Comparison of ENCODE assay signal across 16 cellular contexts in the genomic region with DNA sequence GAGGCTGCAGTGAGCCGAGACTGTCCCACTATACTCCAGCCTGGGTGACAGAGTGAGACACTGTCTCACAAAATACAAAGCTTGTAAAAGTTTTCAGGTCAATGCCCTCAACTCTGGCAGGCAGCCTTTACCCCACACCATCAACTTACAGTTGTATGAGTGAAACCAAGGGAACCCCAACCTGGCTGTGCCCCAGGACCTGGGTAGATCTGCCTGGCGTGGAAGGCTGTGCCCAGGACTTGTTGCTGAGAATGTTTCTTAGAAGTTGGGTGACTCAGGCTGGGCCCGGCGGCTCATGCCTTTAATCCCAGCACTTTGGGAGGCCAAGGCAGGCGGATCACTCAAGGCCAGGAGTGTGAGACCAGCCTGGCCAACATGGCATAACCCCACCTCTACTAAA. TPM values are rescaled to one million over a fixed set of nuclear protein-coding genes. Genes with fewer than 3 reads are reported as not detected.
DNase-seq lines count a peak whose midpoint lies in the region; ATAC-seq, FAIRE-seq and TF ChIP-seq lines count a peak whose summit lies in the region.
"Had no signal": no experiment of that assay in that cellular context is flagged by ENCODE, and none has a peak within 500 bp of the region (broad histone marks: within the 10 kb centered on the region; RNA-seq: fewer than 3 reads in every experiment).

No MANE protein-coding gene starts in this region.

- 62% methylated on average over 5 of the region's 5 CpGs for WGBS in liver
- WGBS in HepG2 (ENCODE audit: low lambda C conversion rate), result 89% methylated on average over 5 of the region's 5 CpGs
- 50% methylated on average over 5 of the region's 5 CpGs for WGBS in right lobe of liver (ENCODE audit: insufficient coverage, low coverage, low lambda C conversion rate, missing lambda C conversion rate)

- H3K9ac ChIP-seq in liver (ENCODE audit: low read depth in 1 of 2, low read length in 2 of 2), result no peak overlapping the region
- H3K9ac ChIP-seq in HepG2 (ENCODE audit: insufficient read depth, low read depth, low read length), result no peak overlapping the region
- H3K9ac ChIP-seq: BLaER1 treated with 17β-estradiol and CSF1 and Interleukin-3, amounts not matched to agents 10 nM and 100 nM had no signal

- BruUV-seq in HepG2 (replicated peaks; lab: Mats Ljungman, UMichigan), result no TSS peak

- no peaks in the 10 kb centered on the region for H4K20me1 ChIP-seq in HepG2 (ENCODE audit: insufficient read depth, low read length)
- H4K20me1 ChIP-seq: BLaER1 treated with 17β-estradiol and CSF1 and Interleukin-3, amounts not matched to agents 10 nM and 100 nM had no signal

- H3K4me2 ChIP-seq in HepG2 (ENCODE audit: low read depth, low read length), result no peak overlapping the region
- H3K4me2 ChIP-seq: BLaER1 treated with 17β-estradiol and CSF1 and Interleukin-3, amounts not matched to agents 10 nM and 100 nM had no signal

- H3K27me3 ChIP-seq in liver (ENCODE audit: control insufficient read depth in 4 of 4, insufficient read depth in 4 of 4, low read length in 3 of 4), result no peaks in the 10 kb centered on the region
- H3K27me3 ChIP-seq in HepG2 (ENCODE audit: control insufficient read depth in 1 of 2, insufficient read depth in 2 of 2, low read length in 2 of 2), result peaks cover 0 to 4% of the 10 kb centered on the region in 2 experiments; a peak in 1 of 5 replicates
- no peaks in the 10 kb centered on the region for H3K27me3 ChIP-seq in right lobe of liver
- H3K27me3 ChIP-seq: BLaER1 treated with 17β-estradiol and CSF1 and Interleukin-3, amounts not matched to agents 10 nM and 100 nM had no signal

- intact Hi-C loops in HepG2 (cut with micrococcal nuclease; ENCODE audit: unreplicated experiment), result no loop called here
- intact Hi-C loops in right lobe of liver (cut with DNase I), result no loop called here

- in situ Hi-C loops in HepG2 (cut with HindIII; ENCODE audit: extremely low pct_ligation_motif_present, low pct_unique_long_range_greater_than_20kb), result no loop called here

- TF ChIP-seq CTCF in liver (IDR thresholded peaks at IDR 0.05; ENCODE audit: low read depth, low read length, missing input control) (no peak), HepG2 (CRISPR knock-in tag; IDR thresholded peaks at IDR 0.05) (no peak), right lobe of liver (IDR thresholded peaks at IDR 0.05) (no peak)

- CTCF ChIA-PET in HepG2 (lab: Yijun Ruan, JAX; ENCODE audit: low intra/inter-chr PET ratio, low total read pairs), result no interaction called here

- DNase-seq in HepG2 (ENCODE audit: low spot score) (no peak), amniotic epithelial cell (ENCODE audit: low read depth) (peak; percentile 26), right lobe of liver (peak in 1 of 3 donors; percentile 68), islet precursor cell (no peak), foreskin melanocyte (no peak), mesenteric fat pad (ENCODE audit: low spot score) (no peak)
- DNase-seq: 8988T; Calu3; CD8-positive, alpha-beta T cell; DMS79 treated with DMSO at 0.1 percent for 48 hours; GF-D8; H9 had no signal

- H3K27ac ChIP-seq in liver (ENCODE audit: low read depth in 1 of 2, low read length in 2 of 2) (no peak overlapping the region), HepG2 (ENCODE audit: extremely low read length, insufficient read depth, low read length) (no peak overlapping the region), right lobe of liver (no peak overlapping the region)
- H3K27ac ChIP-seq: BLaER1 treated with 17β-estradiol and CSF1 and Interleukin-3, amounts not matched to agents 10 nM and 100 nM had no signal

- H2AFZ ChIP-seq in HepG2 (ENCODE audit: low read length), result no peak overlapping the region

- TF ChIP-seq EP300 in HepG2 (IDR thresholded peaks at IDR 0.05; ENCODE audit: low read depth in 2 of 2, low read length in 2 of 2) (no peak), HepG2 (CRISPR knock-in tag; IDR thresholded peaks at IDR 0.05; ENCODE audit: borderline replicate concordance) (no peak)

- POLR2A ChIA-PET in HepG2 (lab: Yijun Ruan, JAX), result no interaction called here

- TF ChIP-seq POLR2A in HepG2 (IDR thresholded peaks at IDR 0.05; ENCODE audit: insufficient read depth in 1 of 2, low read depth in 2 of 2, low read length in 2 of 2), result no peak
- TF ChIP-seq POLR2A in right lobe of liver (IDR thresholded peaks at IDR 0.05), result no peak

- H3K36me3 ChIP-seq in liver (ENCODE audit: control insufficient read depth in 4 of 4, insufficient read depth in 3 of 4, low read depth in 1 of 4, low read length in 3 of 4) (peaks cover 0 to 8% (median 6%) of the 10 kb centered on the region in 4 donors), HepG2 (replicated peaks in 1 of 2; ENCODE audit: control insufficient read depth in 1 of 2, insufficient read depth in 2 of 2, low read length in 2 of 2) (no peaks in the 10 kb centered on the region), right lobe of liver (peaks cover 0 to 4% (median 0%) of the 10 kb centered on the region in 4 donors)
- H3K36me3 ChIP-seq: BLaER1 treated with 17β-estradiol and CSF1 and Interleukin-3, amounts not matched to agents 10 nM and 100 nM had no signal

- no peaks in the 10 kb centered on the region for H3K79me2 ChIP-seq in HepG2 (ENCODE audit: insufficient read depth, low read length)

- TF ChIP-seq RAD21 in liver (IDR thresholded peaks at IDR 0.05) (no peak), HepG2 (CRISPR knock-in tag; IDR thresholded peaks at IDR 0.05) (no peak)

- no peaks in the 10 kb centered on the region for H3K9me3 ChIP-seq in liver (ENCODE audit: control insufficient read depth in 4 of 4, low read length in 3 of 4)
- no peaks in the 10 kb centered on the region for H3K9me3 ChIP-seq in HepG2 (ENCODE audit: low read length)
- H3K9me3 ChIP-seq in right lobe of liver, result no peaks in the 10 kb centered on the region
- H3K9me3 ChIP-seq: BLaER1 treated with 17β-estradiol and CSF1 and Interleukin-3, amounts not matched to agents 10 nM and 100 nM had no signal

- peaks cover 4 to 35% (median 26%) of the 10 kb centered on the region in 4 donors for H3K4me1 ChIP-seq in liver (ENCODE audit: control insufficient read depth in 4 of 4, insufficient read depth in 4 of 4, low read length in 3 of 4)
- peaks cover 8% of the 10 kb centered on the region; the same call in 1 of the 2 replicates for H3K4me1 ChIP-seq in HepG2 (ENCODE audit: insufficient read depth, low read length)
- H3K4me1 ChIP-seq in right lobe of liver, result peaks cover 0 to 23% (median 11%) of the 10 kb centered on the region in 4 donors

- H3K4me3 ChIP-seq in liver (ENCODE audit: low read depth in 1 of 3, low read length in 3 of 3) (no peak overlapping the region), HepG2 (replicated peaks in 1 of 3; ENCODE audit: insufficient read depth in 1 of 3, low read depth in 2 of 3, low read length in 3 of 3) (no peak overlapping the region), right lobe of liver (no peak overlapping the region)
- H3K4me3 ChIP-seq: BLaER1 treated with 17β-estradiol and CSF1 and Interleukin-3, amounts not matched to agents 10 nM and 100 nM; GM12878 had no signal

- ATAC-seq in HepG2, result no peak
- ATAC-seq in right lobe of liver, result peak; percentile 17 to 42 (median 36)
- ATAC-seq: CD8-positive, alpha-beta T cell; GM12878 had no signal

- no peak for FAIRE-seq in HepG2 (lab: Jason Lieb, UNC)
- FAIRE-seq: GM12878, H1 had no signal

RNA-seq across cellular contexts. Expression of a gene that starts 7.8 kb away (rescaled TPM):
- total RNA-seq in liver, result 10 to 100 TPM in 1 of 2 donors, under 1 TPM in 1; 0.19 to 28.3 TPM
- polyA plus RNA-seq in liver, result 10 to 100 TPM; 12.3 to 12.7 TPM
- 2.3 and 6.6 TPM in 2 replicates for total RNA-seq in HepG2 (2016; rRNA removed; fragmentation: Illumina TruSeq; extraction: Trizol)
- total RNA-seq in HepG2 (2016; cell fraction: cytosol; rRNA removed; fragmentation: Illumina TruSeq; extraction: Trizol; ENCODE audit: low read depth), result 1.0 and 1.6 TPM in 2 replicates
- 2.2 and 6.6 TPM in 2 replicates for total RNA-seq in HepG2 (2016; cell fraction: insoluble cytoplasmic fraction; rRNA removed; fragmentation: Illumina TruSeq; extraction: Trizol)
- total RNA-seq in HepG2 (2016; cell fraction: membrane; rRNA removed; fragmentation: Illumina TruSeq; extraction: Trizol), result 1.1 and 1.5 TPM in 2 replicates
- 7.5 and 8.8 TPM in 2 replicates for total RNA-seq in HepG2 (2016; cell fraction: nucleus; rRNA removed; fragmentation: Illumina TruSeq; extraction: Trizol)
- polyA plus RNA-seq in HepG2 (2011; rRNA removed), result 17.4 and 18.1 TPM in 2 replicates
- 6.7 and 8.6 TPM in 2 replicates for polyA plus RNA-seq in HepG2 (2011; cell fraction: cytosol; rRNA removed)
- 92.0 and 127 TPM in 2 replicates for polyA plus RNA-seq in HepG2 (2011; cell fraction: nucleus; rRNA removed)
- 8.9 and 16.9 TPM in 2 replicates for polyA plus RNA-seq in HepG2 (2012)
- 0.78 and 0.88 TPM in 2 replicates for polyA plus RNA-seq in HepG2 (2016; cell fraction: cytosol; fragmentation: Illumina TruSeq; extraction: Trizol; ENCODE audit: low read depth)
- polyA plus RNA-seq in HepG2 (2016; cell fraction: insoluble cytoplasmic fraction; fragmentation: Illumina TruSeq; extraction: Trizol; ENCODE audit: low read depth), result 1.7 and 1.9 TPM in 2 replicates
- polyA plus RNA-seq in HepG2 (2016; cell fraction: membrane; fragmentation: Illumina TruSeq; extraction: Trizol; ENCODE audit: low read depth), result 1.1 and 1.7 TPM in 2 replicates
- 17.9 and 18.5 TPM in 2 replicates for polyA plus RNA-seq in HepG2 (2016; cell fraction: nucleus; fragmentation: Illumina TruSeq; extraction: Trizol; ENCODE audit: insufficient read depth, low read depth)
- polyA minus RNA-seq in HepG2 (2011; rRNA and poly(A)+ RNA removed; ENCODE audit: low replicate concordance), result 11.2 and 24.1 TPM in 2 replicates
- 3.3 and 3.6 TPM in 2 replicates for polyA minus RNA-seq in HepG2 (2011; cell fraction: cytosol; rRNA and poly(A)+ RNA removed)
- polyA minus RNA-seq in HepG2 (2011; cell fraction: nucleus; rRNA and poly(A)+ RNA removed), result 30.0 and 30.8 TPM in 2 replicates
- total RNA-seq in right lobe of liver, result 10 to 100 TPM; 19.1 to 82.4 (median 35.9) TPM
- 0.55 TPM for total RNA-seq in mesenteric fat pad

RNA-seq across cellular contexts. Expression of a gene that starts 19.5 kb away (rescaled TPM):
- 10 to 100 TPM in 1 of 2 donors, 1 to 10 TPM in 1; 1.6 to 20.5 TPM for total RNA-seq in liver
- 10 to 100 TPM in 1 of 2 donors, 1 to 10 TPM in 1; 5.4 to 17.1 TPM for polyA plus RNA-seq in liver
- total RNA-seq in HepG2 (2016; rRNA removed; fragmentation: Illumina TruSeq; extraction: Trizol), result 0.09 TPM in 1 of 2 replicates, not detected in the other
- not detected in 2 replicates for total RNA-seq in HepG2 (2016; cell fraction: cytosol; rRNA removed; fragmentation: Illumina TruSeq; extraction: Trizol; ENCODE audit: low read depth)
- not detected in 2 replicates for total RNA-seq in HepG2 (2016; cell fraction: insoluble cytoplasmic fraction; rRNA removed; fragmentation: Illumina TruSeq; extraction: Trizol)
- not detected in 2 replicates for total RNA-seq in HepG2 (2016; cell fraction: membrane; rRNA removed; fragmentation: Illumina TruSeq; extraction: Trizol)
- total RNA-seq in HepG2 (2016; cell fraction: nucleus; rRNA removed; fragmentation: Illumina TruSeq; extraction: Trizol), result 0.43 TPM in 1 of 2 replicates, not detected in the other
- 0.17 and 0.18 TPM in 2 replicates for polyA plus RNA-seq in HepG2 (2011; rRNA removed)
- polyA plus RNA-seq in HepG2 (2011; cell fraction: cytosol; rRNA removed), result not detected in 2 replicates
- polyA plus RNA-seq in HepG2 (2011; cell fraction: nucleus; rRNA removed), result 1.1 and 1.3 TPM in 2 replicates
- 0.19 and 0.28 TPM in 2 replicates for polyA plus RNA-seq in HepG2 (2012)
- not detected in 2 replicates for polyA plus RNA-seq in HepG2 (2016; cell fraction: cytosol; fragmentation: Illumina TruSeq; extraction: Trizol; ENCODE audit: low read depth)
- not detected in 2 replicates for polyA plus RNA-seq in HepG2 (2016; cell fraction: insoluble cytoplasmic fraction; fragmentation: Illumina TruSeq; extraction: Trizol; ENCODE audit: low read depth)
- polyA plus RNA-seq in HepG2 (2016; cell fraction: membrane; fragmentation: Illumina TruSeq; extraction: Trizol; ENCODE audit: low read depth), result not detected in 2 replicates
- polyA plus RNA-seq in HepG2 (2016; cell fraction: nucleus; fragmentation: Illumina TruSeq; extraction: Trizol; ENCODE audit: insufficient read depth, low read depth), result 0.24 TPM in 1 of 2 replicates, not detected in the other
- polyA minus RNA-seq in HepG2 (2011; rRNA and poly(A)+ RNA removed; ENCODE audit: low replicate concordance), result 0.72 TPM in 1 of 2 replicates, not detected in the other
- not detected in 2 replicates for polyA minus RNA-seq in HepG2 (2011; cell fraction: cytosol; rRNA and poly(A)+ RNA removed)
- 0.13 TPM in 1 of 2 replicates, not detected in the other for polyA minus RNA-seq in HepG2 (2011; cell fraction: nucleus; rRNA and poly(A)+ RNA removed)
- total RNA-seq in right lobe of liver, result 10 to 100 TPM in 4 of 6 experiments, 1 to 10 TPM in 2; 5.2 to 54.7 (median 15.3) TPM
- total RNA-seq in mesenteric fat pad, result 12.5 TPM
- total RNA-seq: Calu3 had no signal

RNA-seq across cellular contexts. Expression of a gene that starts 33.5 kb away (rescaled TPM):
- 100 to 1,000 TPM in 1 of 2 donors, 10 to 100 TPM in 1; 21.2 to 200 TPM for total RNA-seq in liver
- polyA plus RNA-seq in liver, result 100 to 1,000 TPM; 173 to 190 TPM
- total RNA-seq in HepG2 (2016; rRNA removed; fragmentation: Illumina TruSeq; extraction: Trizol), result 35.1 and 63.8 TPM in 2 replicates
- total RNA-seq in HepG2 (2016; cell fraction: cytosol; rRNA removed; fragmentation: Illumina TruSeq; extraction: Trizol; ENCODE audit: low read depth), result 12.7 and 15.0 TPM in 2 replicates
- 29.8 and 64.2 TPM in 2 replicates for total RNA-seq in HepG2 (2016; cell fraction: insoluble cytoplasmic fraction; rRNA removed; fragmentation: Illumina TruSeq; extraction: Trizol)
- 28.1 and 29.2 TPM in 2 replicates for total RNA-seq in HepG2 (2016; cell fraction: membrane; rRNA removed; fragmentation: Illumina TruSeq; extraction: Trizol)
- 66.6 and 67.9 TPM in 2 replicates for total RNA-seq in HepG2 (2016; cell fraction: nucleus; rRNA removed; fragmentation: Illumina TruSeq; extraction: Trizol)
- polyA plus RNA-seq in HepG2 (2011; rRNA removed), result 50.6 and 69.7 TPM in 2 replicates
- 53.6 and 111 TPM in 2 replicates for polyA plus RNA-seq in HepG2 (2011; cell fraction: cytosol; rRNA removed)
- 91.0 and 105 TPM in 2 replicates for polyA plus RNA-seq in HepG2 (2011; cell fraction: nucleus; rRNA removed)
- 35.0 and 38.8 TPM in 2 replicates for polyA plus RNA-seq in HepG2 (2012)
- 8.2 and 8.4 TPM in 2 replicates for polyA plus RNA-seq in HepG2 (2016; cell fraction: cytosol; fragmentation: Illumina TruSeq; extraction: Trizol; ENCODE audit: low read depth)
- 34.3 and 41.4 TPM in 2 replicates for polyA plus RNA-seq in HepG2 (2016; cell fraction: insoluble cytoplasmic fraction; fragmentation: Illumina TruSeq; extraction: Trizol; ENCODE audit: low read depth)
- polyA plus RNA-seq in HepG2 (2016; cell fraction: membrane; fragmentation: Illumina TruSeq; extraction: Trizol; ENCODE audit: low read depth), result 23.2 and 23.5 TPM in 2 replicates
- 90.2 and 93.4 TPM in 2 replicates for polyA plus RNA-seq in HepG2 (2016; cell fraction: nucleus; fragmentation: Illumina TruSeq; extraction: Trizol; ENCODE audit: insufficient read depth, low read depth)
- 57.1 and 105 TPM in 2 replicates for polyA minus RNA-seq in HepG2 (2011; rRNA and poly(A)+ RNA removed; ENCODE audit: low replicate concordance)
- polyA minus RNA-seq in HepG2 (2011; cell fraction: cytosol; rRNA and poly(A)+ RNA removed), result 38.1 and 44.7 TPM in 2 replicates
- polyA minus RNA-seq in HepG2 (2011; cell fraction: nucleus; rRNA and poly(A)+ RNA removed), result 58.2 and 81.7 TPM in 2 replicates
- total RNA-seq in right lobe of liver, result 100 to 1,000 TPM; 226 to 357 (median 263) TPM
- 47.6 TPM for total RNA-seq in mesenteric fat pad

RNA-seq across cellular contexts. Expression of a gene that starts 34.6 kb away (rescaled TPM):
- total RNA-seq in liver, result 10 to 100 TPM; 51.1 to 52.5 TPM
- 100 to 1,000 TPM; 120 TPM for polyA plus RNA-seq in liver
- total RNA-seq in HepG2 (2016; rRNA removed; fragmentation: Illumina TruSeq; extraction: Trizol), result 157 and 174 TPM in 2 replicates
- 112 and 125 TPM in 2 replicates for total RNA-seq in HepG2 (2016; cell fraction: cytosol; rRNA removed; fragmentation: Illumina TruSeq; extraction: Trizol; ENCODE audit: low read depth)
- total RNA-seq in HepG2 (2016; cell fraction: insoluble cytoplasmic fraction; rRNA removed; fragmentation: Illumina TruSeq; extraction: Trizol), result 157 and 172 TPM in 2 replicates
- total RNA-seq in HepG2 (2016; cell fraction: membrane; rRNA removed; fragmentation: Illumina TruSeq; extraction: Trizol), result 121 and 136 TPM in 2 replicates
- 52.6 and 58.0 TPM in 2 replicates for total RNA-seq in HepG2 (2016; cell fraction: nucleus; rRNA removed; fragmentation: Illumina TruSeq; extraction: Trizol)
- 293 and 323 TPM in 2 replicates for polyA plus RNA-seq in HepG2 (2011; rRNA removed)
- polyA plus RNA-seq in HepG2 (2011; cell fraction: cytosol; rRNA removed), result 297 and 385 TPM in 2 replicates
- 155 and 174 TPM in 2 replicates for polyA plus RNA-seq in HepG2 (2011; cell fraction: nucleus; rRNA removed)
- polyA plus RNA-seq in HepG2 (2012), result 123 and 148 TPM in 2 replicates
- polyA plus RNA-seq in HepG2 (2016; cell fraction: cytosol; fragmentation: Illumina TruSeq; extraction: Trizol; ENCODE audit: low read depth), result 115 and 148 TPM in 2 replicates
- polyA plus RNA-seq in HepG2 (2016; cell fraction: insoluble cytoplasmic fraction; fragmentation: Illumina TruSeq; extraction: Trizol; ENCODE audit: low read depth), result 172 and 184 TPM in 2 replicates
- polyA plus RNA-seq in HepG2 (2016; cell fraction: membrane; fragmentation: Illumina TruSeq; extraction: Trizol; ENCODE audit: low read depth), result 126 and 141 TPM in 2 replicates
- 111 and 112 TPM in 2 replicates for polyA plus RNA-seq in HepG2 (2016; cell fraction: nucleus; fragmentation: Illumina TruSeq; extraction: Trizol; ENCODE audit: insufficient read depth, low read depth)
- polyA minus RNA-seq in HepG2 (2011; rRNA and poly(A)+ RNA removed; ENCODE audit: low replicate concordance), result 172 and 255 TPM in 2 replicates
- polyA minus RNA-seq in HepG2 (2011; cell fraction: cytosol; rRNA and poly(A)+ RNA removed), result 61.5 and 83.0 TPM in 2 replicates
- 19.1 and 27.6 TPM in 2 replicates for polyA minus RNA-seq in HepG2 (2011; cell fraction: nucleus; rRNA and poly(A)+ RNA removed)
- total RNA-seq in right lobe of liver, result 100 to 1,000 TPM in 2 of 6 experiments, 10 to 100 TPM in 4; 40.6 to 111 (median 47.4) TPM
- total RNA-seq in mesenteric fat pad, result 63.1 TPM

RNA-seq across cellular contexts. Expression of a gene that starts 43.5 kb away (rescaled TPM):
- under 1 TPM; 0.14 to 0.50 TPM for total RNA-seq in liver
- polyA plus RNA-seq in liver, result under 1 TPM; 0.58 to 0.61 TPM
- total RNA-seq in HepG2 (2016; rRNA removed; fragmentation: Illumina TruSeq; extraction: Trizol), result 0.80 and 1.0 TPM in 2 replicates
- not detected in 2 replicates for total RNA-seq in HepG2 (2016; cell fraction: cytosol; rRNA removed; fragmentation: Illumina TruSeq; extraction: Trizol; ENCODE audit: low read depth)
- 0.49 and 1.3 TPM in 2 replicates for total RNA-seq in HepG2 (2016; cell fraction: insoluble cytoplasmic fraction; rRNA removed; fragmentation: Illumina TruSeq; extraction: Trizol)
- total RNA-seq in HepG2 (2016; cell fraction: membrane; rRNA removed; fragmentation: Illumina TruSeq; extraction: Trizol), result 0.21 and 0.34 TPM in 2 replicates
- total RNA-seq in HepG2 (2016; cell fraction: nucleus; rRNA removed; fragmentation: Illumina TruSeq; extraction: Trizol), result 0.68 and 0.75 TPM in 2 replicates
- 1.1 TPM in 2 replicates for polyA plus RNA-seq in HepG2 (2011; rRNA removed)
- 0.95 and 1.5 TPM in 2 replicates for polyA plus RNA-seq in HepG2 (2011; cell fraction: cytosol; rRNA removed)
- 2.5 and 3.2 TPM in 2 replicates for polyA plus RNA-seq in HepG2 (2011; cell fraction: nucleus; rRNA removed)
- 0.30 and 0.93 TPM in 2 replicates for polyA plus RNA-seq in HepG2 (2012)
- polyA plus RNA-seq in HepG2 (2016; cell fraction: cytosol; fragmentation: Illumina TruSeq; extraction: Trizol; ENCODE audit: low read depth), result 0.19 and 0.25 TPM in 2 replicates
- polyA plus RNA-seq in HepG2 (2016; cell fraction: insoluble cytoplasmic fraction; fragmentation: Illumina TruSeq; extraction: Trizol; ENCODE audit: low read depth), result 0.72 and 1.1 TPM in 2 replicates
- polyA plus RNA-seq in HepG2 (2016; cell fraction: membrane; fragmentation: Illumina TruSeq; extraction: Trizol; ENCODE audit: low read depth), result 0.26 and 0.29 TPM in 2 replicates
- 1.2 and 1.5 TPM in 2 replicates for polyA plus RNA-seq in HepG2 (2016; cell fraction: nucleus; fragmentation: Illumina TruSeq; extraction: Trizol; ENCODE audit: insufficient read depth, low read depth)
- polyA minus RNA-seq in HepG2 (2011; rRNA and poly(A)+ RNA removed; ENCODE audit: low replicate concordance), result 0.16 and 1.7 TPM in 2 replicates
- 1.1 TPM in 1 of 2 replicates, not detected in the other for polyA minus RNA-seq in HepG2 (2011; cell fraction: cytosol; rRNA and poly(A)+ RNA removed)
- 0.37 and 0.90 TPM in 2 replicates for polyA minus RNA-seq in HepG2 (2011; cell fraction: nucleus; rRNA and poly(A)+ RNA removed)
- total RNA-seq in right lobe of liver, result 1 to 10 TPM in 3 of 6 experiments, under 1 TPM in 2, not detected in 1; 0.51 to 7.7 (median 3.0) TPM
- 3.4 TPM for total RNA-seq in mesenteric fat pad
- total RNA-seq: H1 had no signal
